8 cellular contexts compared by ENCODE assay signal in genomic region chr12:110602085-110602814, GRCh38. TPM values are rescaled to one million over a fixed set of nuclear protein-coding genes. Genes with fewer than 3 reads are reported as not detected.
A peak's percentile ranks its signal among the peaks of the same experiment; 100 is the strongest.
DNase-seq lines count a peak whose midpoint lies in the region; ATAC-seq, FAIRE-seq and TF ChIP-seq lines count a peak whose summit lies in the region.
"Not testable (repeated sequence)": the region's sequence is repeated elsewhere in the genome, so short reads cannot be mapped to it uniquely, and the experiment has no call there.

No MANE protein-coding gene starts in this region.

- not testable (repeated sequence) for H3K9ac ChIP-seq in adipocyte (ENCODE audit: low read length)

- H3K4me3 ChIP-seq in adipocyte (ENCODE audit: low read length); fibroblast of the aortic adventitia (ENCODE audit: low read depth, low read length): not testable (repeated sequence)

- FAIRE-seq in D721Med (lab: Jason Lieb, UNC) = peak; percentile 70

- H3K36me3 ChIP-seq in adipocyte (ENCODE audit: control insufficient read depth, insufficient read depth, low read length, severe bottlenecking) = not testable (repeated sequence)

- H3K27me3 Mint-ChIP-seq in stimulated activated naive CD8-positive, alpha-beta T cell treated with anti-CD3 and anti-CD28 coated beads, Interleukin-15, amount 100 ng/mL, for 72 hours = not testable (repeated sequence)

- not testable (repeated sequence) for H3K4me1 ChIP-seq in adipocyte (ENCODE audit: control insufficient read depth, insufficient read depth, low read length)

- TF ChIP-seq CTCF in D721Med (IDR thresholded peaks at IDR 0.05; ENCODE audit: insufficient read depth, missing control alignments) = peak; percentile 78
- TF ChIP-seq CTCF in fibroblast of the aortic adventitia (IDR thresholded peaks at IDR 0.05; ENCODE audit: insufficient read depth, low read length) = peak; percentile 71

- not testable (repeated sequence) for H3K9me3 Mint-ChIP-seq in stimulated activated naive CD8-positive, alpha-beta T cell treated with anti-CD3 and anti-CD28 coated beads, Interleukin-15, amount 100 ng/mL, for 72 hours

- not testable (repeated sequence) for H3K27me3 ChIP-seq in adipocyte (replicated peaks; ENCODE audit: control insufficient read depth, insufficient read depth, low read length)

- H3K9me3 ChIP-seq in adipocyte (ENCODE audit: control insufficient read depth, low read length) = not testable (repeated sequence)

- H3K4me3 Mint-ChIP-seq in stimulated activated naive CD8-positive, alpha-beta T cell treated with anti-CD3 and anti-CD28 coated beads, Interleukin-15, amount 100 ng/mL, for 72 hours = not testable (repeated sequence)

- peak; percentile 83 for ATAC-seq in stimulated activated naive CD8-positive, alpha-beta T cell treated with anti-CD3 and anti-CD28 coated beads, Interleukin-15, amount 100 ng/mL, for 72 hours

- H3K27ac Mint-ChIP-seq in stimulated activated naive CD8-positive, alpha-beta T cell treated with anti-CD3 and anti-CD28 coated beads, Interleukin-15, amount 100 ng/mL, for 72 hours = not testable (repeated sequence)

- H3K4me1 Mint-ChIP-seq in stimulated activated naive CD8-positive, alpha-beta T cell treated with anti-CD3 and anti-CD28 coated beads, Interleukin-15, amount 100 ng/mL, for 72 hours = peaks cover 32% of the 10 kb centered on the region

- DNase-seq in D721Med (ENCODE audit: insufficient read length, low spot score) = peak; percentile 55
- DNase-seq in HPDE6-E6E7 (ENCODE audit: extremely low spot score) = peak; percentile 56
- peak; percentile 56 for DNase-seq in NCI-H2227 treated with DMSO at 0.1 percent for 48 hours (lab: John Stamatoyannopoulos, UW)
- DNase-seq in T-helper 9 cell = peak; percentile 17
- DNase-seq in adipocyte (ENCODE audit: low read depth) = peak; percentile 81
- peak; percentile 67 for DNase-seq in fibroblast of the aortic adventitia (ENCODE audit: low read depth)
- peak; percentile 72 for DNase-seq in midbrain (lab: John Stamatoyannopoulos, UW)
- DNase-seq in stimulated activated naive CD8-positive, alpha-beta T cell treated with anti-CD3 and anti-CD28 coated beads, Interleukin-15, amount 100 ng/mL, for 72 hours = peak; percentile 47 to 52

RNA-seq across cellular contexts. Expression of gene TCTN1, which starts 11.7 kb away (rescaled TPM):
- 46.3 and 80.4 TPM in 2 replicates for total RNA-seq in fibroblast of the aortic adventitia (ENCODE audit: low replicate concordance)

RNA-seq across cellular contexts. Expression of gene PPTC7, which starts 19.1 kb away (rescaled TPM):
- 6.1 and 11.9 TPM in 2 replicates for total RNA-seq in fibroblast of the aortic adventitia (ENCODE audit: low replicate concordance)

Comparison
In these comparisons a context has a peak if more than half of its experiments do, and no peak if none do; other contexts are left out.
1. DNase-seq: peak in every context shown above with its lines; median percentile 81 in adipocyte; 72 in midbrain; 67 in fibroblast of the aortic adventitia; 56 in HPDE6-E6E7; 56 in NCI-H2227 treated with DMSO at 0.1 percent for 48 hours; 55 in D721Med; 50 in stimulated activated naive CD8-positive, alpha-beta T cell treated with anti-CD3 and anti-CD28 coated beads, Interleukin-15, amount 100 ng/mL, for 72 hours; 17 in T-helper 9 cell.